ENCODE assay signal across 8 cellular contexts in genomic region chr1:155745284-155746228, GRCh38. TPM values are rescaled to one million over a fixed set of nuclear protein-coding genes. Genes with fewer than 3 reads are reported as not detected.
DNase-seq lines count a peak whose midpoint lies in the region; ATAC-seq and TF ChIP-seq lines count a peak whose summit lies in the region.
"Not testable (repeated sequence)": the region's sequence is repeated elsewhere in the genome, so short reads cannot be mapped to it uniquely, and the experiment has no call there.

No MANE protein-coding gene starts in this region.

- H3K36me3 ChIP-seq in GM06990 (ENCODE audit: control insufficient read depth, insufficient read depth, low read length): not testable (repeated sequence)

- H3K27ac ChIP-seq in temporal lobe (ENCODE audit: low read depth, low read length): peak overlapping the region; percentile 61

- DNase-seq in GM06990 (ENCODE audit: extremely low read depth, insufficient read length): peak; percentile 96
- peak; percentile 98 for DNase-seq in NB4 (ENCODE audit: low read depth)
- peak; percentile 99 for DNase-seq in SK-N-DZ (ENCODE audit: low spot score)
- DNase-seq in activated naive CD4-positive, alpha-beta T cell treated with anti-CD3 and anti-CD28 coated beads, Interleukin-2, amount 50 U/mL, for 16 hours: peak; percentile 99
- DNase-seq in glomerular endothelial cell (ENCODE audit: extremely low read depth, low read depth, low spot score): peak; percentile 78
- peak; percentile 91 for DNase-seq in occipital lobe (lab: John Stamatoyannopoulos, UW)

- ATAC-seq in HG02571 (IDR thresholded peaks at IDR 0.05; ENCODE audit: unreplicated experiment): peak; percentile 86

- peak; percentile 39 for TF ChIP-seq POLR2A in NB4 (IDR thresholded peaks at IDR 0.05; ENCODE audit: extremely low read depth, insufficient read length)

- not testable (repeated sequence) for H3K27me3 ChIP-seq in GM06990 (replicated peaks; ENCODE audit: control insufficient read depth, insufficient read depth, low read length)

- TF ChIP-seq CTCF in GM06990 (IDR thresholded peaks at IDR 0.05; ENCODE audit: insufficient read depth, low read length, poor library complexity, severe bottlenecking); NB4 (IDR thresholded peaks at IDR 0.05; ENCODE audit: low read depth, low read length): not testable (repeated sequence)

- H3K4me3 ChIP-seq in GM06990 (replicated peaks; ENCODE audit: low read depth, low read length) (peak overlapping the region; percentile 77), NB4 (ENCODE audit: low read depth, low read length) (peak overlapping the region; percentile 83)

RNA-seq across cellular contexts. Expression of gene DAP3, which starts 56.7 kb away (rescaled TPM):
- 169 and 190 TPM in 2 replicates for polyA plus RNA-seq in SK-N-DZ (2014; cell fraction: cytosol; rRNA removed)
- 250 and 280 TPM in 2 replicates for polyA plus RNA-seq in SK-N-DZ (2014; cell fraction: nucleus; rRNA removed)
- total RNA-seq in glomerular endothelial cell (136 and 142 TPM in 2 replicates), occipital lobe (41.0 TPM), temporal lobe (38.1 TPM)

RNA-seq across cellular contexts. Expression of gene YY1AP1, which starts 57.0 kb away (rescaled TPM):
- 40.0 and 45.8 TPM in 2 replicates for polyA plus RNA-seq in SK-N-DZ (2014; cell fraction: cytosol; rRNA removed)
- polyA plus RNA-seq in SK-N-DZ (2014; cell fraction: nucleus; rRNA removed): 51.4 and 73.1 TPM in 2 replicates
- total RNA-seq in glomerular endothelial cell: 19.8 and 42.1 TPM in 2 replicates
- 393 TPM for total RNA-seq in occipital lobe
- 262 TPM for total RNA-seq in temporal lobe

Comparison
In these comparisons a context has a peak if more than half of its experiments do, and no peak if none do; other contexts are left out.
1. Peak in every context shown above with its lines: DNase-seq, ATAC-seq, H3K4me3 ChIP-seq and H3K27ac ChIP-seq.